In genomic region chr11:44609783-44610155, GRCh38 we compare ENCODE assay signal across 14 cellular contexts. TPM values are rescaled to one million over a fixed set of nuclear protein-coding genes. Genes with fewer than 3 reads are reported as not detected.
DNase-seq lines count a peak whose midpoint lies in the region; ATAC-seq and TF ChIP-seq lines count a peak whose summit lies in the region.
"Had no signal": no experiment of that assay in that cellular context is flagged by ENCODE, and none has a peak within 500 bp of the region (broad histone marks: within the 10 kb centered on the region; RNA-seq: fewer than 3 reads in every experiment).

No MANE protein-coding gene starts in this region.

- BruUV-seq in MCF 10A (replicated peaks; lab: Mats Ljungman, UMichigan), result no TSS peak

- no peaks in the 10 kb centered on the region for H3K27me3 ChIP-seq in OCI-LY1 (ENCODE audit: insufficient read depth, low read length)
- H3K27me3 ChIP-seq: colonic mucosa, esophagus squamous epithelium, transverse colon had no signal

- POLR2A ChIA-PET in MCF 10A (lab: Yijun Ruan, JAX), result no interaction called here

- peak overlapping the region; percentile 8 for H3K4me3 Mint-ChIP-seq in T-helper 1 cell treated with Interleukin-12 subunit alpha and Interleukin-12 subunit beta and Interleukin-4 antibody, amounts not matched to agents 30 μg/mL and 1 μg/mL, for 36 hours
- no peak overlapping the region for H3K4me3 Mint-ChIP-seq in MCF 10A (ENCODE audit: unreplicated experiment)

- peaks cover 61% of the 10 kb centered on the region for H3K36me3 Mint-ChIP-seq in T-helper 1 cell treated with Interleukin-12 subunit alpha and Interleukin-12 subunit beta and Interleukin-4 antibody, amounts not matched to agents 30 μg/mL and 1 μg/mL, for 36 hours (ENCODE audit: low read depth)
- peaks cover 50% of the 10 kb centered on the region for H3K36me3 Mint-ChIP-seq in MCF 10A (ENCODE audit: insufficient read depth, unreplicated experiment)

- no peak for ATAC-seq in HG03196 (IDR thresholded peaks at IDR 0.05; ENCODE audit: unreplicated experiment)

- intact Hi-C loops in MCF 10A (cut with micrococcal nuclease), result no loop called here

- no peaks in the 10 kb centered on the region for H3K9me3 ChIP-seq in OCI-LY1 (ENCODE audit: low read length)
- H3K9me3 ChIP-seq: colonic mucosa, esophagus squamous epithelium, mucosa of descending colon, transverse colon had no signal

- H3K27ac Mint-ChIP-seq in T-helper 1 cell treated with Interleukin-12 subunit alpha and Interleukin-12 subunit beta and Interleukin-4 antibody, amounts not matched to agents 30 μg/mL and 1 μg/mL, for 36 hours, result peak overlapping the region; percentile 89
- H3K27ac Mint-ChIP-seq in MCF 10A (ENCODE audit: low read depth, unreplicated experiment), result no peak overlapping the region

- CTCF ChIA-PET in MCF 10A (lab: Yijun Ruan, JAX), result interaction anchor here (0.6 to 6.3 kb wide), 2 partner anchors 54 to 317 kb away, joined by 4 to 54 read pairs; no protein-coding TSS in a partner anchor

- no peaks in the 10 kb centered on the region for H3K9me2 ChIP-seq in OCI-LY1 (ENCODE audit: low read depth, low read length)

- no peaks in the 10 kb centered on the region for H3F3A ChIP-seq in OCI-LY1 (ENCODE audit: insufficient read depth, low read length)

- H3K27ac ChIP-seq in OCI-LY1 (ENCODE audit: low read depth, low read length, poor library complexity, severe bottlenecking) (peak overlapping the region; percentile 96), caudate nucleus (ENCODE audit: low read depth, low read length) (peak overlapping the region; percentile 47), skin epidermis (peak overlapping the region in 14 of 21 experiments; percentile 6 to 78 (median 32))
- H3K27ac ChIP-seq: colonic mucosa, transverse colon had no signal

- H3K36me3 ChIP-seq in OCI-LY1 (ENCODE audit: insufficient read depth, low read length), result peaks cover 43% of the 10 kb centered on the region
- H3K36me3 ChIP-seq: colonic mucosa, transverse colon had no signal

- peaks cover 77% of the 10 kb centered on the region for H3K4me1 Mint-ChIP-seq in T-helper 1 cell treated with Interleukin-12 subunit alpha and Interleukin-12 subunit beta and Interleukin-4 antibody, amounts not matched to agents 30 μg/mL and 1 μg/mL, for 36 hours (ENCODE audit: low read depth)
- peaks cover 7% of the 10 kb centered on the region for H3K4me1 Mint-ChIP-seq in MCF 10A (ENCODE audit: insufficient read depth, unreplicated experiment)

- no peak for DNase-seq in T-helper 1 cell
- DNase-seq in caudate nucleus (lab: John Stamatoyannopoulos, UW), result no peak
- DNase-seq in MCF 10A (ENCODE audit: unreplicated experiment), result no peak
- DNase-seq in SIG-M5 (lab: John Stamatoyannopoulos, UW), result no peak
- DNase-seq: anterior cingulate cortex, colonic mucosa, mucosa of descending colon, SHP77 treated with DMSO at 0.1 percent for 48 hours had no signal

- no peak overlapping the region for H2AFZ ChIP-seq in OCI-LY1 (ENCODE audit: low read length)

- peaks cover 97% of the 10 kb centered on the region for H3K4me1 ChIP-seq in OCI-LY1 (ENCODE audit: insufficient read depth, low read length, severe bottlenecking)
- H3K4me1 ChIP-seq: colonic mucosa had no signal

- TF ChIP-seq CTCF in OCI-LY1 (IDR thresholded peaks at IDR 0.05; ENCODE audit: low read length), result no peak
- TF ChIP-seq CTCF in MCF 10A (IDR thresholded peaks at IDR 0.05; ENCODE audit: unreplicated experiment), result no peak

- no peaks in the 10 kb centered on the region for H4K20me1 ChIP-seq in OCI-LY1 (ENCODE audit: insufficient read depth, low read length)

- no peaks in the 10 kb centered on the region for H3K27me3 Mint-ChIP-seq in T-helper 1 cell treated with Interleukin-12 subunit alpha and Interleukin-12 subunit beta and Interleukin-4 antibody, amounts not matched to agents 30 μg/mL and 1 μg/mL, for 36 hours (ENCODE audit: low read depth)
- no peaks in the 10 kb centered on the region for H3K27me3 Mint-ChIP-seq in MCF 10A (ENCODE audit: insufficient read depth, unreplicated experiment)

- H3K9me3 Mint-ChIP-seq in T-helper 1 cell treated with Interleukin-12 subunit alpha and Interleukin-12 subunit beta and Interleukin-4 antibody, amounts not matched to agents 30 μg/mL and 1 μg/mL, for 36 hours, result no peaks in the 10 kb centered on the region
- no peaks in the 10 kb centered on the region for H3K9me3 Mint-ChIP-seq in MCF 10A (ENCODE audit: unreplicated experiment)

- no peaks in the 10 kb centered on the region for H3K79me2 ChIP-seq in OCI-LY1 (ENCODE audit: insufficient read depth, low read length)

- H3K4me2 ChIP-seq in OCI-LY1 (ENCODE audit: low read length), result peak overlapping the region; percentile 64

- peak overlapping the region; percentile 32 for H3K4me3 ChIP-seq in OCI-LY1 (ENCODE audit: low read depth, low read length, poor library complexity, severe bottlenecking)
- H3K4me3 ChIP-seq in skin epidermis, result no peak overlapping the region
- H3K4me3 ChIP-seq: colonic mucosa, esophagus squamous epithelium, mucosa of descending colon, transverse colon had no signal

- peak overlapping the region; percentile 47; the same call in 1 of the 2 replicates for H3K9ac ChIP-seq in OCI-LY1 (ENCODE audit: low read length)

RNA-seq across cellular contexts. Expression of gene CD82, which starts 44.3 kb away (rescaled TPM):
- total RNA-seq in MCF 10A (2022), result 50.9 and 114 TPM in 2 replicates

Comparison
In these comparisons a context has a peak if more than half of its experiments do, and no peak if none do; other contexts are left out.
1. H3K27ac ChIP-seq: peak in every context shown above with its lines; median percentile 96 in OCI-LY1; 47 in caudate nucleus; 32 in skin epidermis.